Comparison of ENCODE assay signal across 11 cellular contexts in genomic region chr2:107932986-107933385, GRCh38. TPM values are rescaled to one million over a fixed set of nuclear protein-coding genes. Genes with fewer than 3 reads are reported as not detected.
DNase-seq lines count a peak whose midpoint lies in the region; ATAC-seq and TF ChIP-seq lines count a peak whose summit lies in the region.
"Had no signal": no experiment of that assay in that cellular context is flagged by ENCODE, and none has a peak within 500 bp of the region (broad histone marks: within the 10 kb centered on the region; RNA-seq: fewer than 3 reads in every experiment).

No MANE protein-coding gene starts in this region.

- no peaks in the 10 kb centered on the region for H3K27me3 ChIP-seq in H7 (ENCODE audit: control insufficient read depth, insufficient read depth, low read length)

- ATAC-seq in HG03432 (IDR thresholded peaks at IDR 0.05; ENCODE audit: unreplicated experiment), result no peak
- ATAC-seq: activated CD8-positive, alpha-beta T cell treated with anti-CD3 and anti-CD28 coated beads, Interleukin-2, amount 10 ng/mL, durations not matched to agents 7 days and 5 days; lower lobe of right lung had no signal

- no peaks in the 10 kb centered on the region for H3K36me3 Mint-ChIP-seq in brain

- TF ChIP-seq CTCF in brain (conservative IDR thresholded peaks at IDR 0.05), result peak; percentile 80 to 82

- peak overlapping the region in 1 of 5 experiments; percentile 11 for H3K27ac Mint-ChIP-seq in brain
- H3K27ac Mint-ChIP-seq: activated CD8-positive, alpha-beta T cell treated with anti-CD3 and anti-CD28 coated beads, Interleukin-2, amount 10 ng/mL, durations not matched to agents 7 days and 5 days had no signal

- peaks cover 23% of the 10 kb centered on the region for H3K4me1 Mint-ChIP-seq in brain

- DNase-seq in EH (ENCODE audit: low read depth), result peak; percentile 1
- DNase-seq in M059J (ENCODE audit: low read depth), result peak; percentile 12
- DNase-seq in myocyte (ENCODE audit: low read depth), result peak; percentile 16
- DNase-seq in H7, result no peak
- no peak for DNase-seq in epidermal melanocyte (ENCODE audit: insufficient read length, low spot score)
- DNase-seq in NCI-H1048 (lab: John Stamatoyannopoulos, UW), result no peak
- DNase-seq: activated CD8-positive, alpha-beta T cell treated with anti-CD3 and anti-CD28 coated beads, Interleukin-2, amount 10 ng/mL, durations not matched to agents 7 days and 5 days; lower lobe of right lung; NCI-H524 treated with DMSO at 0.1 percent for 48 hours had no signal

- H3K27me3 Mint-ChIP-seq in brain, result peaks cover 3% of the 10 kb centered on the region

- no peaks in the 10 kb centered on the region for H3K36me3 ChIP-seq in H7 (replicated peaks; ENCODE audit: control insufficient read depth, insufficient read depth, low read length)
- H3K36me3 ChIP-seq: lower lobe of right lung had no signal

- no peaks in the 10 kb centered on the region for H3K9me3 Mint-ChIP-seq in brain

- H3K4me3 ChIP-seq in H7 (ENCODE audit: insufficient read depth, low read depth, low read length), result no peak overlapping the region
- H3K4me3 ChIP-seq: lower lobe of right lung had no signal

- no peak overlapping the region for H3K4me3 Mint-ChIP-seq in brain
- H3K4me3 Mint-ChIP-seq: activated CD8-positive, alpha-beta T cell treated with anti-CD3 and anti-CD28 coated beads, Interleukin-2, amount 10 ng/mL, durations not matched to agents 7 days and 5 days had no signal

RNA-seq across cellular contexts. Expression of gene SLC5A7, which starts 53.3 kb away (rescaled TPM):
- total RNA-seq in M059J (2014; rRNA removed; shearing (Covaris generic)), result not detected in 2 replicates
- polyA plus RNA-seq in brain (ENCODE audit: insufficient read depth, low read depth, low replicate concordance), result not detected
- not detected in 2 replicates for total RNA-seq in myocyte
- not detected for polyA plus RNA-seq in myocyte (2012)
- total RNA-seq in H7 (2014; rRNA removed; shearing (Covaris generic)), result 0.03 TPM in 1 of 2 replicates, not detected in the other
- total RNA-seq: activated CD8-positive, alpha-beta T cell treated with anti-CD3 and anti-CD28 coated beads, Interleukin-2, amount 10 ng/mL, durations not matched to agents 7 days and 5 days had no signal

Comparison
In these comparisons a context has a peak if more than half of its experiments do, and no peak if none do; other contexts are left out.
1. DNase-seq: peak in EH (single experiment), M059J (single experiment) and myocyte (single experiment); none in H7 (single experiment), epidermal melanocyte (single experiment) and NCI-H1048 (single experiment).